ENCODE assay signal across 24 cellular contexts in the genomic region with DNA sequence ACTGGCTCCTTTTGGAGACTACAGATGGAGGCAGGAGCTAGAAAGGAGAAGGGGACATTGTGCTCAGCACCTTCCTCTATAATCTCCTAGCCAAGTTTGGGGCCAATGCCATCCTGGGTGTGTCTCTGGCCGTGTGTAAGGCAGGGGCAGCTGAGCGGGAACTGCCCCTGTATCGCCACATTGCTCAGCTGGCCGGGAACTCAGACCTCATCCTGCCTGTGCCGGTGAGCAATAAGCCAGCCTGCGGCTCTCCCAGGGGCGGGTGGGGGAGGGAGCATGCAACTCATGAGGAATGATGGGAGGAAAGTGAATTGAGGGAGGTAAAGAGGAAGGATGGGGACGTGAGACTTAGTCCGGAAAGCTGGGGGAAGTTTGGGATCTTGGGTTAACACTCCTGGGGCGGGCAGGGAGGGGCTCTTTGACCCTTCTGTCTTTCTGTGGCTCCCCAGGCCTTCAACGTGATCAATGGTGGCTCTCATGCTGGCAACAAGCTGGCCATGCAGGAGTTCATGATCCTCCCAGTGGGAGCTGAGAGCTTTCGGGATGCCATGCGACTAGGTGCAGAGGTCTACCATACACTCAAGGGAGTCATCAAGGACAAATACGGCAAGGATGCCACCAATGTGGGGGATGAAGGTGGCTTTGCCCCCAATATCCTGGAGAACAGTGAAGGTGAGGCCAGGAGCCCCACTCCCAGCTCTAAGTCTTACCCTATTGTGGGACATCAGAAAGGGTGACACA. TPM values are rescaled to one million over a fixed set of nuclear protein-coding genes. Genes with fewer than 3 reads are reported as not detected.
DNase-seq lines count a peak whose midpoint lies in the region; ATAC-seq and TF ChIP-seq lines count a peak whose summit lies in the region.
"Had no signal": no experiment of that assay in that cellular context is flagged by ENCODE, and none has a peak within 500 bp of the region (broad histone marks: within the 10 kb centered on the region; RNA-seq: fewer than 3 reads in every experiment).

No MANE protein-coding gene starts in this region.

- H3K4me1 ChIP-seq in right cardiac atrium (ENCODE audit: control insufficient read depth, insufficient read depth, low read length) (no peaks in the 10 kb centered on the region), adrenal gland (replicated peaks in 1 of 2) (peaks cover 6 to 12% of the 10 kb centered on the region in 2 donors)
- H3K4me1 ChIP-seq: uterus had no signal

- H3K36me3 ChIP-seq in adrenal gland (replicated peaks in 1 of 2), result peaks cover 0 to 5% of the 10 kb centered on the region in 2 donors
- H3K36me3 ChIP-seq: Peyer's patch, uterus had no signal

- no peak for TF ChIP-seq CTCF in adrenal gland (IDR thresholded peaks at IDR 0.05)

- intact Hi-C loops in Right ventricle myocardium superior (cut with DNase I), result no loop called here
- intact Hi-C loops in right cardiac atrium (cut with DNase I), result no loop called here
- intact Hi-C loops in adrenal gland (cut with DNase I), result no loop called here

- ATAC-seq in Right ventricle myocardium superior (ENCODE audit: poor library complexity), result no peak
- ATAC-seq in right cardiac atrium, result no peak
- ATAC-seq: foreskin keratinocyte had no signal

- WGBS in right cardiac atrium, result 79% methylated on average over 14 of the region's 14 CpGs
- 82 to 90% (median 86%) methylated on average over 10 to 14 of the region's 14 CpGs for WGBS in adrenal gland, 4 donors

- H3K4me3 ChIP-seq in right cardiac atrium (ENCODE audit: low read length), result no peak overlapping the region
- no peak overlapping the region for H3K4me3 ChIP-seq in adrenal gland
- H3K4me3 ChIP-seq: ascending aorta; BLaER1 treated with 17β-estradiol and CSF1 and Interleukin-3, amounts not matched to agents 10 nM and 100 nM; Peyer's patch; SK-N-MC; uterus had no signal

- H3K27ac ChIP-seq in right cardiac atrium (ENCODE audit: low read length), result no peak overlapping the region
- no peak overlapping the region for H3K27ac ChIP-seq in adrenal gland
- H3K27ac ChIP-seq: BLaER1 treated with 17β-estradiol and CSF1 and Interleukin-3, amounts not matched to agents 10 nM and 100 nM; foreskin keratinocyte; Peyer's patch; SK-N-MC; uterus had no signal

- H3K9me3 ChIP-seq in right cardiac atrium (ENCODE audit: control insufficient read depth, low read length) (no peaks in the 10 kb centered on the region), adrenal gland (replicated peaks in 1 of 3) (no peaks in the 10 kb centered on the region)
- H3K9me3 ChIP-seq: ascending aorta; BLaER1 treated with 17β-estradiol and CSF1 and Interleukin-3, amounts not matched to agents 10 nM and 100 nM; Peyer's patch; uterus had no signal

- H3K27me3 ChIP-seq in right cardiac atrium (ENCODE audit: control insufficient read depth, insufficient read depth), result no peaks in the 10 kb centered on the region
- no peaks in the 10 kb centered on the region for H3K27me3 ChIP-seq in adrenal gland
- H3K27me3 ChIP-seq: ascending aorta, Peyer's patch, uterus had no signal

- DNase-seq in Right ventricle myocardium superior, result peak; percentile 10
- DNase-seq in right cardiac atrium, result no peak
- DNase-seq in amniotic epithelial cell (ENCODE audit: low read depth), result peak; percentile 65
- DNase-seq in kidney tubule cell (ENCODE audit: low spot score), result peak; percentile 67
- DNase-seq in NCI-H2107 (lab: John Stamatoyannopoulos, UW), result no peak
- DNase-seq in amygdala (lab: John Stamatoyannopoulos, UW), result no peak
- no peak for DNase-seq in occipital lobe (lab: John Stamatoyannopoulos, UW)
- DNase-seq in adrenal gland, result no peak
- DNase-seq: activated CD4-positive, alpha-beta T cell treated with anti-CD3 and anti-CD28 coated beads for 48 hours; activated gamma-delta T cell treated with Interleukin-2 at 50 U/mL for 16 hours; DMS 273 treated with DMSO at 0.1 percent for 48 hours; HCEC 1CT; NCI-H1694 treated with DMSO at 0.1 percent for 48 hours; NCI-H446; Peyer's patch; uterus had no signal

- no peak for TF ChIP-seq POLR2A in adrenal gland (IDR thresholded peaks at IDR 0.05)

RNA-seq across cellular contexts. Expression of a gene that starts 3.3 kb away (rescaled TPM):
- total RNA-seq in Right ventricle myocardium superior (7.4 TPM), right cardiac atrium (10 to 100 TPM; 29.6 to 42.1 (median 35.8) TPM), occipital lobe (137 TPM), adrenal gland (10 to 100 TPM in 7 of 8 donors, 1 to 10 TPM in 1; 8.0 to 53.6 (median 35.1) TPM)
- polyA plus RNA-seq in right cardiac atrium (17.8 TPM), adrenal gland (100 to 1,000 TPM in 1 of 3 donors, 10 to 100 TPM in 2; 29.5 to 113 (median 42.3) TPM)

RNA-seq across cellular contexts. Expression of a gene that starts 10.1 kb away (rescaled TPM):
- 69.7 TPM for total RNA-seq in Right ventricle myocardium superior
- 10 to 100 TPM; 85.3 to 89.3 (median 88.6) TPM for total RNA-seq in right cardiac atrium
- polyA plus RNA-seq in right cardiac atrium, result 70.1 TPM
- total RNA-seq in occipital lobe, result 9.2 TPM
- 100 to 1,000 TPM in 4 of 8 donors, 10 to 100 TPM in 4; 51.0 to 263 (median 110) TPM for total RNA-seq in adrenal gland
- 100 to 1,000 TPM in 2 of 3 donors, 10 to 100 TPM in 1; 57.4 to 482 (median 258) TPM for polyA plus RNA-seq in adrenal gland

RNA-seq across cellular contexts. Expression of a gene that starts 13.0 kb away (rescaled TPM):
- total RNA-seq in Right ventricle myocardium superior, result 8.2 TPM
- total RNA-seq in right cardiac atrium, result 10 to 100 TPM; 11.4 to 13.9 (median 12.1) TPM
- 15.0 TPM for polyA plus RNA-seq in right cardiac atrium
- 7.6 TPM for total RNA-seq in occipital lobe
- 10 to 100 TPM in 5 of 8 donors, 1 to 10 TPM in 3; 6.9 to 18.6 (median 13.2) TPM for total RNA-seq in adrenal gland
- polyA plus RNA-seq in adrenal gland, result 10 to 100 TPM; 11.0 to 29.0 (median 13.8) TPM

RNA-seq across cellular contexts. Expression of a gene that starts 26.0 kb away (rescaled TPM):
- total RNA-seq in Right ventricle myocardium superior, result not detected
- not detected for total RNA-seq in right cardiac atrium
- not detected for polyA plus RNA-seq in right cardiac atrium
- total RNA-seq in occipital lobe, result not detected
- not detected for total RNA-seq in adrenal gland
- polyA plus RNA-seq in adrenal gland, result not detected
- total RNA-seq: ascending aorta, foreskin keratinocyte, mesothelial cell of epicardium, Peyer's patch, pulmonary artery endothelial cell, uterus had no signal
- polyA plus RNA-seq: foreskin keratinocyte, IgD-negative memory B cell, neural cell had no signal

RNA-seq across cellular contexts. Expression of a gene that starts 26.2 kb away (rescaled TPM):
- total RNA-seq in Right ventricle myocardium superior (251 TPM), right cardiac atrium (100 to 1,000 TPM; 262 to 339 (median 272) TPM), occipital lobe (243 TPM), adrenal gland (100 to 1,000 TPM; 152 to 505 (median 289) TPM)
- polyA plus RNA-seq in right cardiac atrium (441 TPM), adrenal gland (100 to 1,000 TPM in 2 of 3 donors, 10 to 100 TPM in 1; 58.4 to 335 (median 271) TPM)

Comparison
In these comparisons a context has a peak if more than half of its experiments do, and no peak if none do; other contexts are left out.
1. DNase-seq: peak in Right ventricle myocardium superior (single experiment), amniotic epithelial cell (single experiment) and kidney tubule cell (single experiment); none in right cardiac atrium (0 of 3), NCI-H2107 (single experiment), amygdala (0 of 56), occipital lobe (single experiment) and adrenal gland (0 of 7).